In genomic region chr1:64692911-64693310, GRCh38 we compare ENCODE assay signal across 16 cellular contexts. TPM values are rescaled to one million over a fixed set of nuclear protein-coding genes. Genes with fewer than 3 reads are reported as not detected.
DNase-seq lines count a peak whose midpoint lies in the region; TF ChIP-seq lines count a peak whose summit lies in the region.
"Had no signal": no experiment of that assay in that cellular context is flagged by ENCODE, and none has a peak within 500 bp of the region (broad histone marks: within the 10 kb centered on the region; RNA-seq: fewer than 3 reads in every experiment).

No MANE protein-coding gene starts in this region.

- DNase-seq in AG09319 (ENCODE audit: extremely low read depth, low read depth) (peak; percentile 7), adipocyte (ENCODE audit: low read depth) (peak; percentile 54), epithelial cell of esophagus (ENCODE audit: low read depth) (peak; percentile 6), renal cortical epithelial cell (ENCODE audit: low read depth) (peak; percentile 74), NAMALWA (ENCODE audit: low spot score) (no peak), HFFc6 (no peak)
- no peak for DNase-seq in stimulated activated naive CD4-positive, alpha-beta T cell treated with Interleukin-2 at 50 U/mL for 16 hours (lab: John Stamatoyannopoulos, UW)
- DNase-seq: 8988T; Calu3; CD8-positive, alpha-beta T cell; DMS79 treated with DMSO at 0.1 percent for 48 hours; GF-D8; GOT3; H9 had no signal

- no peak overlapping the region for H3K27ac Mint-ChIP-seq in HFFc6
- H3K27ac Mint-ChIP-seq: B cell; CD8-positive, alpha-beta T cell had no signal

- no peaks in the 10 kb centered on the region for H3K27me3 ChIP-seq in adipocyte (replicated peaks; ENCODE audit: control insufficient read depth, insufficient read depth, low read length)
- H3K27me3 ChIP-seq: BLaER1 treated with 17β-estradiol and CSF1 and Interleukin-3, amounts not matched to agents 10 nM and 100 nM had no signal

- H3K4me3 Mint-ChIP-seq in HFFc6 = no peak overlapping the region
- H3K4me3 Mint-ChIP-seq: B cell; CD8-positive, alpha-beta T cell; H9 had no signal

- H3K4me1 ChIP-seq in adipocyte (ENCODE audit: control insufficient read depth, insufficient read depth, low read length) = peaks cover 10% of the 10 kb centered on the region

- TF ChIP-seq CTCF in AG09319 (IDR thresholded peaks at IDR 0.05; ENCODE audit: low read depth, low read length) (no peak), epithelial cell of esophagus (IDR thresholded peaks at IDR 0.05; ENCODE audit: insufficient read depth, low read depth, low read length, missing control alignments) (no peak), HFFc6 (IDR thresholded peaks at IDR 0.05) (no peak)

- peaks cover 12% of the 10 kb centered on the region for H3K36me3 ChIP-seq in adipocyte (ENCODE audit: control insufficient read depth, insufficient read depth, low read length, severe bottlenecking)

- H3K36me3 Mint-ChIP-seq in HFFc6 (ENCODE audit: low read depth) = no peaks in the 10 kb centered on the region

- peaks cover 19% of the 10 kb centered on the region for H3K4me1 Mint-ChIP-seq in HFFc6 (ENCODE audit: low read depth)
- H3K4me1 Mint-ChIP-seq: B cell had no signal

- H3K4me3 ChIP-seq in adipocyte (ENCODE audit: low read length) = no peak overlapping the region
- H3K4me3 ChIP-seq in epithelial cell of esophagus (ENCODE audit: low read length) = no peak overlapping the region
- H3K4me3 ChIP-seq: BLaER1 treated with 17β-estradiol and CSF1 and Interleukin-3, amounts not matched to agents 10 nM and 100 nM had no signal

- H3K9me3 Mint-ChIP-seq in HFFc6 = no peaks in the 10 kb centered on the region
- H3K9me3 Mint-ChIP-seq: CD8-positive, alpha-beta T cell; H9 had no signal

- H3K27me3 Mint-ChIP-seq in HFFc6 (ENCODE audit: insufficient read depth) = peaks cover 2% of the 10 kb centered on the region; the same call in 1 of the 2 replicates

- H3K9ac ChIP-seq in adipocyte (ENCODE audit: low read length) = no peak overlapping the region
- H3K9ac ChIP-seq: BLaER1 treated with 17β-estradiol and CSF1 and Interleukin-3, amounts not matched to agents 10 nM and 100 nM had no signal

- no peaks in the 10 kb centered on the region for H3K9me3 ChIP-seq in adipocyte (ENCODE audit: control insufficient read depth, low read length)
- H3K9me3 ChIP-seq: BLaER1 treated with 17β-estradiol and CSF1 and Interleukin-3, amounts not matched to agents 10 nM and 100 nM had no signal

RNA-seq across cellular contexts. Expression of gene RAVER2, which starts 52.0 kb away (rescaled TPM):
- total RNA-seq in renal cortical epithelial cell = 4.5 and 7.1 TPM in 2 replicates
- total RNA-seq in HFFc6 (2021; fragmentation: NEBNext Ultra II Directional; extraction: Animal tissue kit (Norgen Biotek cat#: 25700)) = 1 to 10 TPM; 1.8 to 2.8 (median 2.3) TPM

Comparison
In these comparisons a context has a peak if more than half of its experiments do, and no peak if none do; other contexts are left out.
1. DNase-seq: peak in AG09319 (single experiment), adipocyte (single experiment), epithelial cell of esophagus (single experiment) and renal cortical epithelial cell (single experiment); none in stimulated activated naive CD4-positive, alpha-beta T cell treated with Interleukin-2 at 50 U/mL for 16 hours (single experiment), NAMALWA (single experiment) and HFFc6 (single experiment).